ENCODE assay signal across 16 cellular contexts in genomic region chr15:49809894-49810594, GRCh38.
"Had no signal": no experiment of that assay in that cellular context is flagged by ENCODE, and none has a peak within 500 bp of the region (broad histone marks: within the 10 kb centered on the region; RNA-seq: fewer than 3 reads in every experiment).

No MANE protein-coding gene starts in this region.

- H3K27me3 ChIP-seq: pancreas, thyroid gland had no signal

- H3K4me3 Mint-ChIP-seq: activated CD8-positive, alpha-beta T cell treated with anti-CD3 and anti-CD28 coated beads for 36 hours; activated naive CD8-positive, alpha-beta T cell treated with anti-CD3 and anti-CD28 coated beads, Interleukin-2, amount 50 U/mL, for 24 hours; activated T-helper 1 cell treated with anti-CD3 and anti-CD28 coated beads, Interleukin-12 subunit alpha, Interleukin-12 subunit beta, Interleukin-2, Interleukin-4 antibody, amounts not matched to agents 30 ng/mL and 10 ng/mL and 1 ng/mL, durations not matched to agents 14 hours and 24 hours and 36 hours; dendritic cell treated with granulocyte-macrophage colony-stimulating factor and Interleukin-4, amounts not matched to agents 40 ng/mL and 50 ng/mL, for 4 days; effector memory CD8-positive, alpha-beta T cell had no signal

- H3K27ac ChIP-seq: pancreas had no signal

- H3K27ac Mint-ChIP-seq: activated CD8-positive, alpha-beta T cell treated with anti-CD3 and anti-CD28 coated beads for 36 hours; activated naive CD8-positive, alpha-beta T cell treated with anti-CD3 and anti-CD28 coated beads, Interleukin-2, amount 50 U/mL, for 24 hours; activated T-helper 1 cell treated with anti-CD3 and anti-CD28 coated beads, Interleukin-12 subunit alpha, Interleukin-12 subunit beta, Interleukin-2, Interleukin-4 antibody, amounts not matched to agents 30 ng/mL and 10 ng/mL and 1 ng/mL, durations not matched to agents 14 hours and 24 hours and 36 hours; dendritic cell treated with granulocyte-macrophage colony-stimulating factor and Interleukin-4, amounts not matched to agents 40 ng/mL and 50 ng/mL, for 4 days; effector memory CD8-positive, alpha-beta T cell had no signal

- H3K27me3 Mint-ChIP-seq: dendritic cell treated with granulocyte-macrophage colony-stimulating factor and Interleukin-4, amounts not matched to agents 40 ng/mL and 50 ng/mL, for 4 days had no signal

- H3K36me3 ChIP-seq: pancreas, thyroid gland had no signal

- H3K4me3 ChIP-seq: pancreas, thyroid gland had no signal

- H3K9me3 ChIP-seq: pancreas, thyroid gland had no signal

- DNase-seq: activated CD4-positive, alpha-beta T cell treated with anti-CD3 and anti-CD28 coated beads for 1 hour; activated CD8-positive, alpha-beta T cell treated with anti-CD3 and anti-CD28 coated beads for 36 hours; activated naive CD4-positive, alpha-beta T cell; activated naive CD8-positive, alpha-beta T cell treated with anti-CD3 and anti-CD28 coated beads, Interleukin-2, amount 50 U/mL, for 24 hours; cerebellar nuclear complex; effector memory CD8-positive, alpha-beta T cell; erythroblast; left colon; mesenchymal stem cell; pancreas; stimulated activated CD4-positive, alpha-beta T cell treated with anti-CD3 and anti-CD28 coated beads, Interleukin-15, amount 100 ng/mL, for 24 hours; stimulated activated CD4-positive, alpha-beta T cell treated with anti-CD3 and anti-CD28 coated beads, Interleukin-4, amount 100 ng/mL, for 24 hours; T1000 had no signal

- H3K9me3 Mint-ChIP-seq: activated naive CD8-positive, alpha-beta T cell treated with anti-CD3 and anti-CD28 coated beads, Interleukin-2, amount 50 U/mL, for 24 hours; activated T-helper 1 cell treated with anti-CD3 and anti-CD28 coated beads, Interleukin-12 subunit alpha, Interleukin-12 subunit beta, Interleukin-2, Interleukin-4 antibody, amounts not matched to agents 30 ng/mL and 10 ng/mL and 1 ng/mL, durations not matched to agents 14 hours and 24 hours and 36 hours; effector memory CD8-positive, alpha-beta T cell had no signal
